In genomic region chr11:37072538-37072937, GRCh38 we compare ENCODE assay signal across 2 cellular contexts.
TF ChIP-seq lines count a peak whose summit lies in the region.

No MANE protein-coding gene starts in this region.

TF ChIP-seq in liver, 16 proteins besides CTCF, POLR2A, EP300 and RAD21 (continued from another document):
- TF ChIP-seq REST (IDR thresholded peaks at IDR 0.05) (no peak), YY1 (IDR thresholded peaks at IDR 0.05) (no peak), FOXA2 (IDR thresholded peaks at IDR 0.05) (no peak), FOXA1 (IDR thresholded peaks at IDR 0.05) (no peak), GABPA (IDR thresholded peaks at IDR 0.05 in 1 of 2, conservative IDR thresholded peaks at IDR 0.05 in 1 of 2) (no peak), HNF4A (conservative IDR thresholded peaks at IDR 0.05) (no peak), EGR1 (IDR thresholded peaks at IDR 0.05; ENCODE audit: low read depth in 2 of 2) (no peak), NR2F2 (IDR thresholded peaks at IDR 0.05) (peak; percentile 76)

TF ChIP-seq in HepG2, 621 proteins besides CTCF, POLR2A, EP300 and RAD21 (continued from another document):
- TF ChIP-seq ZNF646 (CRISPR knock-in tag; IDR thresholded peaks at IDR 0.05): no peak
- no peak for TF ChIP-seq SALL2 (CRISPR knock-in tag; IDR thresholded peaks at IDR 0.05)
- TF ChIP-seq ARNT (IDR thresholded peaks at IDR 0.05): no peak
- no peak for TF ChIP-seq TBX3 (IDR thresholded peaks at IDR 0.05; ENCODE audit: borderline replicate concordance)
- no peak for TF ChIP-seq ZFP62 (CRISPR knock-in tag; IDR thresholded peaks at IDR 0.05)
- no peak for TF ChIP-seq MED1 (CRISPR knock-in tag; IDR thresholded peaks at IDR 0.05)
- no peak for TF ChIP-seq DNMT1 (CRISPR knock-in tag; IDR thresholded peaks at IDR 0.05)
- TF ChIP-seq ZNF576 (CRISPR knock-in tag; IDR thresholded peaks at IDR 0.05): no peak
- no peak for TF ChIP-seq EED (CRISPR knock-in tag; IDR thresholded peaks at IDR 0.05)
- no peak for TF ChIP-seq ZNF549 (CRISPR knock-in tag; IDR thresholded peaks at IDR 0.05)
- no peak for TF ChIP-seq THAP11 (CRISPR knock-in tag; IDR thresholded peaks at IDR 0.05)
- no peak for TF ChIP-seq ZNF34 (CRISPR knock-in tag; IDR thresholded peaks at IDR 0.05; ENCODE audit: borderline replicate concordance)
- no peak for TF ChIP-seq RNF2 (conservative IDR thresholded peaks at IDR 0.05; ENCODE audit: low read depth)
- TF ChIP-seq ATF1 (CRISPR knock-in tag; IDR thresholded peaks at IDR 0.05): no peak
